8 cellular contexts compared by ENCODE assay signal in the genomic region with DNA sequence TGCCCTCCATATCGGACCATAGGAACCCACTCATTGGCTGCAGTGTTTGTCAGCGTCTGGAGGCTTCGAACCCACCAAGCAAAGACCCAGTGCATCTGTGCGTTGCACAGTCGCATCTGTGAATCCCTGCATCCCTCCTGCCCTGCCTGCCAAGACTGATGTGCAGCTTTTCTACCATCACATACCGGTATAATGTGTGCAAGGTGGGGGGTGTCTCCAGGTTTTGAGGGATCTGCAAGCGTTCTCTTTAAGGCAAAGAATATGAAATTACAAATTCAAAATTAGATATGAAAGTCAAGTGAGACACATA. TPM values are rescaled to one million over a fixed set of nuclear protein-coding genes. Genes with fewer than 3 reads are reported as not detected.
DNase-seq lines count a peak whose midpoint lies in the region; ATAC-seq and TF ChIP-seq lines count a peak whose summit lies in the region.

No MANE protein-coding gene starts in this region.

- CTCF ChIA-PET in CD8-positive, alpha-beta memory T cell (lab: Charles Lee): interaction anchor here (1.3 kb wide), 1 partner anchor 16 kb away, joined by 4 read pairs; no protein-coding TSS in a partner anchor

- ATAC-seq in GM19324 (IDR thresholded peaks at IDR 0.05; ENCODE audit: low FRiP score, unreplicated experiment) (no peak), GM21825 (IDR thresholded peaks at IDR 0.05; ENCODE audit: unreplicated experiment) (no peak)

- WGBS in esophagus, 2 donors: 11 to 12% methylated on average over 7 of the region's 7 CpGs
- 4 to 6% (median 6%) methylated on average over 7 of the region's 7 CpGs for WGBS in ovary, 3 donors

- H3K4me1 ChIP-seq in CD8-positive, alpha-beta memory T cell (ENCODE audit: insufficient read depth, low read length): peaks cover 7% of the 10 kb centered on the region
- H3K4me1 ChIP-seq in SJCRH30 (peaks cover 18% of the 10 kb centered on the region), esophagus (ENCODE audit: control insufficient read depth in 2 of 2, insufficient read depth in 2 of 2, low read length in 1 of 2) (peaks cover 6 to 8% of the 10 kb centered on the region in 2 donors), ovary (ENCODE audit: insufficient read depth) (no peaks in the 10 kb centered on the region)

- no peaks in the 10 kb centered on the region for H3K9me3 ChIP-seq in CD8-positive, alpha-beta memory T cell (ENCODE audit: low read length)
- H3K9me3 ChIP-seq in SJCRH30 (replicated peaks) (no peaks in the 10 kb centered on the region), esophagus (ENCODE audit: control insufficient read depth in 2 of 2, insufficient read depth in 1 of 2, low read depth in 1 of 2, low read length in 1 of 2) (no peaks in the 10 kb centered on the region), ovary (no peaks in the 10 kb centered on the region)

- DNase-seq in CD8-positive, alpha-beta memory T cell: no peak
- DNase-seq in SJCRH30 (no peak), ovary (no peak), SKM-1 (lab: John Stamatoyannopoulos, UW; ENCODE audit: unreplicated experiment) (no peak), DMS 273 treated with DMSO at 0.1 percent for 48 hours (lab: John Stamatoyannopoulos, UW) (no peak)

- TF ChIP-seq CTCF in ovary (IDR thresholded peaks at IDR 0.05): no peak

- peaks cover 0 to 5% (median 0%) of the 10 kb centered on the region in 3 donors for H3K36me3 Mint-ChIP-seq in CD8-positive, alpha-beta memory T cell

- intact Hi-C loops in ovary (cut with DNase I): loop anchor here (5.0 to 10.0 kb wide), 4 partner anchors 77 to 585 kb away; no protein-coding TSS in a partner anchor

- TF ChIP-seq POLR2A in ovary (IDR thresholded peaks at IDR 0.05): no peak

- peak overlapping the region; percentile 80 to 99 (median 98) for H3K27ac Mint-ChIP-seq in CD8-positive, alpha-beta memory T cell

- H3K36me3 ChIP-seq in CD8-positive, alpha-beta memory T cell (ENCODE audit: insufficient read depth, low read length): no peaks in the 10 kb centered on the region
- no peaks in the 10 kb centered on the region for H3K36me3 ChIP-seq in SJCRH30
- no peaks in the 10 kb centered on the region for H3K36me3 ChIP-seq in esophagus (ENCODE audit: control insufficient read depth in 2 of 2, insufficient read depth in 2 of 2, low read length in 1 of 2)
- H3K36me3 ChIP-seq in ovary: no peaks in the 10 kb centered on the region

- no peaks in the 10 kb centered on the region for H3K27me3 ChIP-seq in CD8-positive, alpha-beta memory T cell (ENCODE audit: insufficient read depth, low read length, poor library complexity, severe bottlenecking)
- H3K27me3 ChIP-seq in SJCRH30: no peaks in the 10 kb centered on the region
- H3K27me3 ChIP-seq in esophagus (ENCODE audit: control insufficient read depth in 1 of 2, insufficient read depth in 2 of 2, low read length in 2 of 2): no peaks in the 10 kb centered on the region
- no peaks in the 10 kb centered on the region for H3K27me3 ChIP-seq in ovary

- H3K4me3 ChIP-seq in CD8-positive, alpha-beta memory T cell (ENCODE audit: low read length): peak overlapping the region; percentile 80
- peak overlapping the region; percentile 58 for H3K4me3 ChIP-seq in SJCRH30
- peak overlapping the region; percentile 55 to 68 for H3K4me3 ChIP-seq in esophagus (ENCODE audit: low read depth in 1 of 2, low read length in 2 of 2)
- peak overlapping the region; percentile 46 for H3K4me3 ChIP-seq in ovary

- peaks cover 0 to 4% of the 10 kb centered on the region in 2 donors for H3K27me3 Mint-ChIP-seq in CD8-positive, alpha-beta memory T cell

- POLR2A ChIA-PET in CD8-positive, alpha-beta memory T cell (lab: Charles Lee): no interaction called here

- no peak for TF ChIP-seq EP300 in ovary (IDR thresholded peaks at IDR 0.05)

- H3K4me3 Mint-ChIP-seq in CD8-positive, alpha-beta memory T cell: peak overlapping the region; percentile 95 to 98 (median 98)

- peak overlapping the region; percentile 82 for H3K27ac ChIP-seq in CD8-positive, alpha-beta memory T cell (ENCODE audit: low read depth, low read length)
- H3K27ac ChIP-seq in SJCRH30: no peak overlapping the region
- H3K27ac ChIP-seq in esophagus (ENCODE audit: low read depth in 2 of 2, low read length in 1 of 2): no peak overlapping the region
- H3K27ac ChIP-seq in ovary: no peak overlapping the region

- peaks cover 22 to 32% (median 28%) of the 10 kb centered on the region in 3 donors for H3K4me1 Mint-ChIP-seq in CD8-positive, alpha-beta memory T cell

- H3K9me3 Mint-ChIP-seq in CD8-positive, alpha-beta memory T cell: no peaks in the 10 kb centered on the region

RNA-seq across cellular contexts. Expression of a gene that starts 0.3 kb away (rescaled TPM):
- not detected for total RNA-seq in CD8-positive, alpha-beta memory T cell
- polyA plus RNA-seq in CD8-positive, alpha-beta memory T cell: 0.44 TPM
- 0.08 TPM in 1 of 2 replicates, not detected in the other for total RNA-seq in SJCRH30 (2014; rRNA removed; shearing (Covaris generic))
- polyA plus RNA-seq in esophagus (under 1 TPM; 0.06 to 0.12 TPM), ovary (under 1 TPM; 0.23 to 0.54 TPM)
- 1 to 10 TPM in 3 of 7 donors, under 1 TPM in 4; 0.43 to 9.8 (median 0.82) TPM for total RNA-seq in ovary

RNA-seq across cellular contexts. Expression of a gene that starts 18.4 kb away (rescaled TPM):
- total RNA-seq in CD8-positive, alpha-beta memory T cell: under 1 TPM; 0.28 to 0.38 TPM
- 0.38 TPM for polyA plus RNA-seq in CD8-positive, alpha-beta memory T cell
- total RNA-seq in SJCRH30 (2014; rRNA removed; shearing (Covaris generic)): 57.8 and 63.6 TPM in 2 replicates
- polyA plus RNA-seq in esophagus (1 to 10 TPM; 1.2 to 2.4 TPM), ovary (10 to 100 TPM; 46.4 to 76.2 TPM)
- 100 to 1,000 TPM in 2 of 7 donors, 10 to 100 TPM in 5; 35.9 to 148 (median 86.0) TPM for total RNA-seq in ovary

Comparison
In these comparisons a context has a peak if more than half of its experiments do, and no peak if none do; other contexts are left out.
1. RNA of a gene that starts 18.4 kb away (total RNA-seq): 35.9 to 148 TPM in ovary and 57.8 to 63.6 TPM in SJCRH30; 0.28 to 0.38 TPM in CD8-positive, alpha-beta memory T cell; every median in the first group is over 10 times any median in the second.
2. Peak in every context shown above with its lines, with median percentiles within 50 percentile points of each other: H3K4me3 ChIP-seq.